ENCODE assay signal across 10 cellular contexts in the genomic region with DNA sequence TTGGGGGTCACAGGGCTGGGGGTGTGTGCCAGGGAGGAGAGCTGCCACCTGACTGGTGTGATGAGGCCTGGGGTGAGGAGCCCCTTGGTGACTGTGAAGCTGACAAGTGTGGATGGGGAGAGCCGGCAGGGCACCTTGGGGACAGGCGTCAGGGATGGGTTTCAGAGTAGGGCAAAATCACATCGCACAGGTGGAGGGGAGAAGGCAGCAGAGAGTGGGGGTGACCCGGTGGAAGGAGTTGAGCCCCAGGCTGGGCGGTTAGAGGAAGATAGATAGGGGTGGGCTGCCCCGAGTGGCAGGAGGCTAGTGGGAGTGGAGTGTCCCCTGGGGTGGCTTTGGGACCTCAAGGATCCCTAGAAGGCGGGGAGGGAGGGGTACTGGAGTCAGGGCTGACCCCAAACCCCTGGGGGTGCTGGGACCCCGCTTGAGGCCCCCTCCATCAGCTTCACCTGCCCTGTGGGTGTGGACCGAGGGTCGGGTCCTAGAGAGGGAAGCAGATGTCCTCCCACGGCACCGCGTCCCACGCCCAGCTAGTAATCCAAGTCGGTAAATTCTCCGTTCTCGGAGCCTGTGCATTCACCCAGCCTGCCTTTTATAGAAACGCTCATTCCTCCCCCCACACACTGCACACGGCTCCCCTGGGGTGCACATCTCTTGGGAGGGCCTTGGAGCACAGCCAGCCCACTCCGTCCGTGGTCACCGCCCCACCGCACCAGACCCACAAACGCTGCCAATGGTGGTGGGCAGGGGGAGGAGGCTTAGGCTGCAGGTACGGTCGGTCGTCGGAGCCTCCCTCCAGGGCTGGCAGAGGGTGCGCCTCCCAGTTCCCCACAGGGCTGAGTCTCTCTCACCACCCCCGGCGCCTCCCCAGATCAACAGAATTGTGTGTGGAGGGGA. TPM values are rescaled to one million over a fixed set of nuclear protein-coding genes. Genes with fewer than 3 reads are reported as not detected.
A peak's percentile ranks its signal among the peaks of the same experiment; 100 is the strongest.
DNase-seq lines count a peak whose midpoint lies in the region; ATAC-seq, FAIRE-seq and TF ChIP-seq lines count a peak whose summit lies in the region.
"Had no signal": no experiment of that assay in that cellular context is flagged by ENCODE, and none has a peak within 500 bp of the region (broad histone marks: within the 10 kb centered on the region; RNA-seq: fewer than 3 reads in every experiment).

No MANE protein-coding gene starts in this region.

- no peak for DNase-seq in CD8-positive, alpha-beta memory T cell
- DNase-seq in K562 (ENCODE audit: extremely low read depth in 1 of 4, low spot score in 3 of 4) (no peak), neuronal stem cell (ENCODE audit: low spot score) (no peak), trophoblast cell (no peak)
- DNase-seq: KG1; stimulated activated naive CD8-positive, alpha-beta T cell treated with anti-CD3 and anti-CD28 coated beads, Interleukin-15, amount 100 ng/mL, for 72 hours had no signal

- H3K79me1 ChIP-seq in neuronal stem cell (ENCODE audit: low read depth, low read length) (peaks cover 22% of the 10 kb centered on the region), trophoblast cell (ENCODE audit: low read length) (peaks cover 4% of the 10 kb centered on the region)

- peaks cover 0 to 13% (median 0%) of the 10 kb centered on the region in 3 donors for H3K36me3 Mint-ChIP-seq in CD8-positive, alpha-beta memory T cell

- no peaks in the 10 kb centered on the region for H3K36me3 ChIP-seq in CD8-positive, alpha-beta memory T cell (ENCODE audit: insufficient read depth, low read length)
- H3K36me3 ChIP-seq in K562 (ENCODE audit: control insufficient read depth, insufficient read depth, low read length) (peaks cover 35% of the 10 kb centered on the region; the same call in 1 of the 3 replicates), neuronal stem cell (replicated peaks in 1 of 2; ENCODE audit: control insufficient read depth in 2 of 2, insufficient read depth in 2 of 2, low read length in 2 of 2) (peaks cover 23 to 47% of the 10 kb centered on the region in 2 donors), trophoblast cell (ENCODE audit: control insufficient read depth in 1 of 2, insufficient read depth in 2 of 2, low read length in 2 of 2) (peaks cover 24 to 25% of the 10 kb centered on the region in 2 experiments)

- H2AK5ac ChIP-seq in neuronal stem cell (ENCODE audit: low read depth, low read length), result peak overlapping the region; percentile 10
- no peak overlapping the region for H2AK5ac ChIP-seq in trophoblast cell (ENCODE audit: low read length)

- H3K4me3 ChIP-seq in CD8-positive, alpha-beta memory T cell (ENCODE audit: low read length), result no peak overlapping the region
- H3K4me3 ChIP-seq in K562 (no peak overlapping the region), neuronal stem cell (ENCODE audit: low read length in 2 of 2) (no peak overlapping the region), trophoblast cell (ENCODE audit: low read depth, low read length) (no peak overlapping the region)

- H3K27me3 Mint-ChIP-seq in CD8-positive, alpha-beta memory T cell, result peaks cover 6 to 9% of the 10 kb centered on the region in 2 donors

- H2BK5ac ChIP-seq in neuronal stem cell (ENCODE audit: low read length), result no peak overlapping the region
- H2BK5ac ChIP-seq in trophoblast cell (ENCODE audit: low read depth, low read length, poor library complexity), result no peak overlapping the region

- H3K4me2 ChIP-seq in K562 (ENCODE audit: insufficient read depth, low read length) (no peak overlapping the region), neuronal stem cell (ENCODE audit: insufficient read depth, low read length, poor library complexity, severe bottlenecking) (no peak overlapping the region), trophoblast cell (ENCODE audit: low read length) (no peak overlapping the region)

- H3K18ac ChIP-seq in neuronal stem cell (ENCODE audit: low read length), result peak overlapping the region; percentile 80
- no peak overlapping the region for H3K18ac ChIP-seq in trophoblast cell (ENCODE audit: low read length)

- no peak for TF ChIP-seq CTCF in K562 (IDR thresholded peaks at IDR 0.05 in 2 of 3, conservative IDR thresholded peaks at IDR 0.05 in 1 of 3; ENCODE audit: insufficient read depth in 2 of 3, low read depth in 1 of 3, low read length in 3 of 3)

- in situ Hi-C loops in K562 (cut with MboI), result loop anchor here (5.0 kb wide), 1 partner anchor 71 kb away; no protein-coding TSS in a partner anchor

- H3K4me1 Mint-ChIP-seq in CD8-positive, alpha-beta memory T cell, result peaks cover 22 to 48% (median 22%) of the 10 kb centered on the region in 3 donors

- ATAC-seq in K562 (no peak), HG03354 (IDR thresholded peaks at IDR 0.05; ENCODE audit: poor library complexity, severe bottlenecking, unreplicated experiment) (no peak), GM21723 (IDR thresholded peaks at IDR 0.05; ENCODE audit: unreplicated experiment) (no peak)
- ATAC-seq: stimulated activated naive CD8-positive, alpha-beta T cell treated with anti-CD3 and anti-CD28 coated beads, Interleukin-15, amount 100 ng/mL, for 72 hours had no signal

- H4K12ac ChIP-seq in trophoblast cell (ENCODE audit: low read depth, low read length), result no peak overlapping the region

- H3K4me1 ChIP-seq in CD8-positive, alpha-beta memory T cell (ENCODE audit: insufficient read depth, low read length), result peaks cover 29% of the 10 kb centered on the region
- H3K4me1 ChIP-seq in K562 (replicated peaks in 1 of 2; ENCODE audit: control insufficient read depth in 2 of 2, insufficient read depth in 2 of 2, low read length in 2 of 2), result peaks cover 19 to 85% of the 10 kb centered on the region in 2 experiments
- peaks cover 21 to 27% of the 10 kb centered on the region in 2 donors for H3K4me1 ChIP-seq in neuronal stem cell (ENCODE audit: control insufficient read depth in 2 of 2, insufficient read depth in 1 of 2, low read depth in 1 of 2, low read length in 2 of 2)
- H3K4me1 ChIP-seq in trophoblast cell (ENCODE audit: control insufficient read depth in 1 of 2, insufficient read depth in 2 of 2, low read length in 2 of 2), result peaks cover 8 to 13% of the 10 kb centered on the region in 2 experiments

- H4K8ac ChIP-seq in neuronal stem cell (ENCODE audit: low read depth, low read length) (no peak overlapping the region), trophoblast cell (ENCODE audit: low read depth, low read length) (no peak overlapping the region)

- H4K91ac ChIP-seq in neuronal stem cell (ENCODE audit: low read depth, low read length, poor library complexity), result no peak overlapping the region
- H4K91ac ChIP-seq in trophoblast cell (ENCODE audit: low read depth, low read length), result no peak overlapping the region

- H3K4ac ChIP-seq in neuronal stem cell (ENCODE audit: low read length), result no peak overlapping the region
- no peak overlapping the region for H3K4ac ChIP-seq in trophoblast cell (ENCODE audit: low read depth, low read length)

- H2BK15ac ChIP-seq in neuronal stem cell (ENCODE audit: low read length), result no peak overlapping the region

- peaks cover 0 to 2% (median 0%) of the 10 kb centered on the region in 5 donors for H3K9me3 Mint-ChIP-seq in CD8-positive, alpha-beta memory T cell
- H3K9me3 Mint-ChIP-seq: stimulated activated naive CD8-positive, alpha-beta T cell treated with anti-CD3 and anti-CD28 coated beads, Interleukin-15, amount 100 ng/mL, for 72 hours had no signal

- H4K20me1 ChIP-seq in K562 (replicated peaks; ENCODE audit: control insufficient read depth, insufficient read depth, low read length), result peaks cover 25% of the 10 kb centered on the region; the same call in 1 of the 2 replicates

- no peaks in the 10 kb centered on the region for H3K9me1 ChIP-seq in K562 (ENCODE audit: control insufficient read depth, insufficient read depth, low read length)

- no peak for TF ChIP-seq RAD21 in K562 (CRISPR knock-in tag; conservative IDR thresholded peaks at IDR 0.05 in 1 of 2, IDR thresholded peaks at IDR 0.05 in 1 of 2)

- H3K14ac ChIP-seq in neuronal stem cell (ENCODE audit: low read length) (no peak overlapping the region), trophoblast cell (ENCODE audit: low read length) (no peak overlapping the region)

- peak overlapping the region in 3 of 8 donors; percentile 11 to 64 (median 14) for H3K27ac Mint-ChIP-seq in CD8-positive, alpha-beta memory T cell

- no peak for FAIRE-seq in K562 (lab: Jason Lieb, UNC)
- FAIRE-seq: GM12891 had no signal

- 44% methylated on average over 30 of the region's 31 CpGs for WGBS in K562 (ENCODE audit: insufficient coverage, low coverage, missing lambda C conversion rate)
- WGBS in neuronal stem cell (ENCODE audit: extremely low coverage in 2 of 2, insufficient read length in 2 of 2, insufficient replicate concordance in 1 of 2), 2 donors, result no CpG with 5 or more reads among the region's 31 CpGs
- WGBS in trophoblast cell (ENCODE audit: extremely low coverage, insufficient coverage, insufficient read length), result no CpG with 5 or more reads among the region's 31 CpGs

- TF ChIP-seq EP300 in K562 (IDR thresholded peaks at IDR 0.05; ENCODE audit: low read length), result no peak

- H3K23ac ChIP-seq in neuronal stem cell (ENCODE audit: low read depth, low read length, poor library complexity) (peak overlapping the region; percentile 55), trophoblast cell (ENCODE audit: low read length) (no peak overlapping the region)

- no peaks in the 10 kb centered on the region for H3K9me3 ChIP-seq in CD8-positive, alpha-beta memory T cell (ENCODE audit: low read length)
- H3K9me3 ChIP-seq in K562 (replicated peaks; ENCODE audit: control insufficient read depth, insufficient read depth, low read depth, low read length) (no peaks in the 10 kb centered on the region), neuronal stem cell (replicated peaks in 1 of 2; ENCODE audit: control insufficient read depth in 2 of 2, insufficient read depth in 1 of 2, low read depth in 1 of 2, low read length in 2 of 2) (no peaks in the 10 kb centered on the region), trophoblast cell (ENCODE audit: insufficient read depth, low read depth, low read length) (peaks cover 2% of the 10 kb centered on the region)

- peaks cover 5% of the 10 kb centered on the region for H3K27me3 ChIP-seq in CD8-positive, alpha-beta memory T cell (ENCODE audit: insufficient read depth, low read length, poor library complexity, severe bottlenecking)
- H3K27me3 ChIP-seq in K562 (ENCODE audit: control insufficient read depth in 2 of 2, insufficient read depth in 2 of 2, low read length in 2 of 2), result no peaks in the 10 kb centered on the region
- H3K27me3 ChIP-seq in neuronal stem cell (ENCODE audit: control insufficient read depth in 3 of 3, insufficient read depth in 3 of 3, low read depth in 1 of 3, low read length in 3 of 3), result peaks cover 0 to 5% (median 0%) of the 10 kb centered on the region in 3 experiments
- H3K27me3 ChIP-seq in trophoblast cell (ENCODE audit: insufficient read depth, low read length), result peaks cover 2% of the 10 kb centered on the region

- H2AFZ ChIP-seq in K562 (ENCODE audit: low read depth, low read length), result no peak overlapping the region
- no peak overlapping the region for H2AFZ ChIP-seq in neuronal stem cell (ENCODE audit: low read length)
- no peak overlapping the region for H2AFZ ChIP-seq in trophoblast cell (ENCODE audit: insufficient read depth, low read length, poor library complexity)

- CTCF ChIA-PET in CD8-positive, alpha-beta memory T cell (lab: Charles Lee), result interaction anchor here (1.0 to 8.3 kb wide), 3 partner anchors 21 to 69 kb away, joined by 5 to 37 read pairs (median 5); partner anchors contain the start of gene TIMM44
- CTCF ChIA-PET in K562 (lab: Yijun Ruan, JAX; ENCODE audit: low intra/inter-chr PET ratio), result no interaction called here

- intact Hi-C loops in K562 (cut with micrococcal nuclease), result loop anchor here (5.0 kb wide), 1 partner anchor 51 kb away; the partner anchor contains the start of gene PRR36

- peak; percentile 53; the same call in 1 of the 2 replicates for TF ChIP-seq POLR2A in K562 (conservative IDR thresholded peaks at IDR 0.05)

- peak overlapping the region; percentile 73 for H2BK12ac ChIP-seq in neuronal stem cell (ENCODE audit: low read length)
- H2BK12ac ChIP-seq in trophoblast cell (ENCODE audit: low read length), result no peak overlapping the region

- H3K9ac ChIP-seq in K562 (ENCODE audit: insufficient read depth in 1 of 2, low read depth in 2 of 2, low read length in 2 of 2) (peak overlapping the region in 1 of 2 experiments; percentile 86; a peak in 2 of 4 replicates), neuronal stem cell (ENCODE audit: low read depth, low read length, poor library complexity) (no peak overlapping the region), trophoblast cell (ENCODE audit: low read length) (no peak overlapping the region)

- H2BK120ac ChIP-seq in neuronal stem cell (ENCODE audit: low read depth, low read length), result no peak overlapping the region
- no peak overlapping the region for H2BK120ac ChIP-seq in trophoblast cell (ENCODE audit: insufficient read depth, low read length, poor library complexity)

- H3K79me2 ChIP-seq in K562 (ENCODE audit: control insufficient read depth, insufficient read depth, low read length) (peaks cover 12% of the 10 kb centered on the region), trophoblast cell (ENCODE audit: control insufficient read depth, insufficient read depth, low read length, poor library complexity) (peaks cover 2% of the 10 kb centered on the region)

- BruUV-seq in K562 (replicated peaks; lab: Mats Ljungman, UMichigan), result no TSS peak

- POLR2A ChIA-PET in CD8-positive, alpha-beta memory T cell (lab: Charles Lee), result interaction anchor here (0.6 to 1.1 kb wide), 2 partner anchors 19 to 20 kb away, joined by 3 read pairs; partner anchors contain the start of gene TIMM44
- POLR2A ChIA-PET in K562 (lab: Yijun Ruan, JAX), result interaction anchor here (0.6 to 1.4 kb wide), 3 partner anchors 25 to 262 kb away, joined by 3 to 8 read pairs (median 3); no protein-coding TSS in a partner anchor

- no peak overlapping the region for H3K27ac ChIP-seq in CD8-positive, alpha-beta memory T cell (ENCODE audit: low read depth, low read length)
- H3K27ac ChIP-seq in K562 (ENCODE audit: extremely low read depth, low read depth, low read length) (no peak overlapping the region), neuronal stem cell (replicated peaks; ENCODE audit: low read length) (no peak overlapping the region), trophoblast cell (ENCODE audit: low read depth, low read length) (no peak overlapping the region)

- H3K4me3 Mint-ChIP-seq in CD8-positive, alpha-beta memory T cell, result peak overlapping the region in 5 of 7 donors; percentile 14 to 44 (median 40)

RNA-seq across cellular contexts. Expression of gene CTXN1, which starts 2.4 kb away (rescaled TPM):
- under 1 TPM; 0.42 to 0.72 TPM for total RNA-seq in CD8-positive, alpha-beta memory T cell
- not detected for polyA plus RNA-seq in CD8-positive, alpha-beta memory T cell
- 0.67 and 3.5 TPM in 2 replicates for total RNA-seq in K562 (2011; cell fraction: chromatin; rRNA removed; ENCODE audit: low replicate concordance)
- 6.2 and 8.0 TPM in 2 replicates for total RNA-seq in K562 (2011; cell fraction: nucleolus; rRNA removed)
- total RNA-seq in K562 (2011; cell fraction: nucleoplasm; rRNA removed), result 2.6 and 3.4 TPM in 2 replicates
- 7.4 and 10.9 TPM in 2 replicates for total RNA-seq in K562 (2014; rRNA removed)
- total RNA-seq in K562 (2014; rRNA removed; fragmentation: Illumina TruSeq; extraction: Trizol), result 0.15 and 0.19 TPM in 2 replicates
- 1.8 and 2.3 TPM in 2 replicates for total RNA-seq in K562 (2015; rRNA removed; fragmentation: Illumina TruSeq; extraction: Trizol)
- 37.4 and 38.9 TPM in 2 replicates for total RNA-seq in K562 (2021)
- 1.3 and 1.4 TPM in 2 replicates for polyA plus RNA-seq in K562 (2011; rRNA removed)
- polyA plus RNA-seq in K562 (2011; cell fraction: cytosol; rRNA removed), result 6.3 and 53.8 TPM in 2 replicates
- 3.6 and 12.2 TPM in 2 replicates for polyA plus RNA-seq in K562 (2011; cell fraction: nucleus; rRNA removed)
- 4.8 and 15.6 TPM in 2 replicates for polyA plus RNA-seq in K562 (2012)
- 1.5 and 4.9 TPM in 2 replicates for polyA plus RNA-seq in K562 (2014; fragmentation: Illumina TruSeq; extraction: Trizol)
- polyA plus RNA-seq in K562 (2014; fragmentation: Nextera tagmentation; extraction: Ambion mirVana), result not detected
- 9.2 and 14.5 TPM in 2 replicates for polyA plus RNA-seq in K562 (2014; rRNA removed)
- 0.14 TPM in 1 of 2 replicates, not detected in the other for polyA minus RNA-seq in K562 (2011; rRNA and poly(A)+ RNA removed)
- 15.8 and 19.9 TPM in 2 replicates for polyA minus RNA-seq in K562 (2011; cell fraction: cytosol; rRNA and poly(A)+ RNA removed)
- polyA minus RNA-seq in K562 (2011; cell fraction: nucleus; rRNA and poly(A)+ RNA removed), result 2.3 and 2.7 TPM in 2 replicates
- 136 TPM for polyA plus RNA-seq in neuronal stem cell (2013, experiment 1 of 2)
- 129 TPM for polyA plus RNA-seq in neuronal stem cell (2013, experiment 2 of 2)
- polyA plus RNA-seq in trophoblast cell (2013), result 21.5 and 23.0 TPM in 2 replicates

RNA-seq across cellular contexts. Expression of gene SNAPC2, which starts 3.4 kb away (rescaled TPM):
- 10 to 100 TPM; 17.4 to 18.2 TPM for total RNA-seq in CD8-positive, alpha-beta memory T cell
- 21.9 TPM for polyA plus RNA-seq in CD8-positive, alpha-beta memory T cell
- total RNA-seq in K562 (2011; cell fraction: chromatin; rRNA removed; ENCODE audit: low replicate concordance), result 4.4 and 13.6 TPM in 2 replicates
- total RNA-seq in K562 (2011; cell fraction: nucleolus; rRNA removed), result 10.9 and 14.3 TPM in 2 replicates
- 9.5 and 10.0 TPM in 2 replicates for total RNA-seq in K562 (2011; cell fraction: nucleoplasm; rRNA removed)
- total RNA-seq in K562 (2014; rRNA removed) (30.3 and 42.7 TPM in 2 replicates), K562 (2014; rRNA removed; fragmentation: Illumina TruSeq; extraction: Trizol) (4.1 and 4.2 TPM in 2 replicates), K562 (2015; rRNA removed; fragmentation: Illumina TruSeq; extraction: Trizol) (15.3 and 15.9 TPM in 2 replicates), K562 (2021) (37.1 and 45.1 TPM in 2 replicates)
- polyA plus RNA-seq in K562 (2011; rRNA removed) (10.9 and 20.1 TPM in 2 replicates), K562 (2014; fragmentation: Illumina TruSeq; extraction: Trizol) (18.2 and 39.9 TPM in 2 replicates), K562 (2014; fragmentation: Nextera tagmentation; extraction: Ambion mirVana) (1 to 10 TPM in 1 of 2 experiments, under 1 TPM in 1; 0.59 to 1.4 TPM), K562 (2014; rRNA removed) (32.0 and 34.4 TPM in 2 replicates)
- polyA plus RNA-seq in K562 (2011; cell fraction: cytosol; rRNA removed), result 18.7 and 40.5 TPM in 2 replicates
- 18.7 and 32.8 TPM in 2 replicates for polyA plus RNA-seq in K562 (2011; cell fraction: nucleus; rRNA removed)
- 30.8 and 37.6 TPM in 2 replicates for polyA plus RNA-seq in K562 (2012)
- 4.3 and 4.8 TPM in 2 replicates for polyA minus RNA-seq in K562 (2011; rRNA and poly(A)+ RNA removed)
- polyA minus RNA-seq in K562 (2011; cell fraction: cytosol; rRNA and poly(A)+ RNA removed), result 14.0 and 17.1 TPM in 2 replicates
- polyA minus RNA-seq in K562 (2011; cell fraction: nucleus; rRNA and poly(A)+ RNA removed), result 9.7 and 13.1 TPM in 2 replicates
- 35.6 TPM for polyA plus RNA-seq in neuronal stem cell (2013, experiment 1 of 2)
- 32.9 TPM for polyA plus RNA-seq in neuronal stem cell (2013, experiment 2 of 2)
- 16.9 and 18.3 TPM in 2 replicates for polyA plus RNA-seq in trophoblast cell (2013)

RNA-seq across cellular contexts. Expression of gene TGFBR3L, which starts 8.9 kb away (rescaled TPM):
- total RNA-seq in CD8-positive, alpha-beta memory T cell, result 1 to 10 TPM; 7.7 to 8.6 TPM
- 1.3 TPM for polyA plus RNA-seq in CD8-positive, alpha-beta memory T cell
- 0.69 TPM in 1 of 2 replicates, not detected in the other for total RNA-seq in K562 (2011; cell fraction: chromatin; rRNA removed; ENCODE audit: low replicate concordance)
- total RNA-seq in K562 (2011; cell fraction: nucleolus; rRNA removed), result 0.33 TPM in 1 of 2 replicates, not detected in the other
- total RNA-seq in K562 (2011; cell fraction: nucleoplasm; rRNA removed), result not detected in 2 replicates
- total RNA-seq in K562 (2014; rRNA removed) (not detected in 2 replicates), K562 (2014; rRNA removed; fragmentation: Illumina TruSeq; extraction: Trizol) (not detected in 2 replicates), K562 (2015; rRNA removed; fragmentation: Illumina TruSeq; extraction: Trizol) (not detected in 2 replicates), K562 (2021) (0.18 TPM in 1 of 2 replicates, not detected in the other)
- polyA plus RNA-seq in K562 (2011; rRNA removed) (0.08 TPM in 1 of 2 replicates, not detected in the other), K562 (2014; fragmentation: Illumina TruSeq; extraction: Trizol) (not detected in 2 replicates), K562 (2014; fragmentation: Nextera tagmentation; extraction: Ambion mirVana) (not detected), K562 (2014; rRNA removed) (not detected in 2 replicates)
- polyA plus RNA-seq in K562 (2011; cell fraction: cytosol; rRNA removed), result 0.09 TPM in 2 replicates
- 0.15 and 0.58 TPM in 2 replicates for polyA plus RNA-seq in K562 (2011; cell fraction: nucleus; rRNA removed)
- polyA plus RNA-seq in K562 (2012), result 0.26 and 0.28 TPM in 2 replicates
- polyA minus RNA-seq in K562 (2011; rRNA and poly(A)+ RNA removed), result not detected in 2 replicates
- not detected in 2 replicates for polyA minus RNA-seq in K562 (2011; cell fraction: cytosol; rRNA and poly(A)+ RNA removed)
- polyA minus RNA-seq in K562 (2011; cell fraction: nucleus; rRNA and poly(A)+ RNA removed), result not detected in 2 replicates
- polyA plus RNA-seq in neuronal stem cell (2013, experiment 1 of 2), result 1.3 TPM
- 1.9 TPM for polyA plus RNA-seq in neuronal stem cell (2013, experiment 2 of 2)
- 0.64 and 0.90 TPM in 2 replicates for polyA plus RNA-seq in trophoblast cell (2013)
- polyA plus RNA-seq: fibroblast of lung had no signal

RNA-seq across cellular contexts. Expression of gene MAP2K7, which starts 19.9 kb away (rescaled TPM):
- 10 to 100 TPM; 35.9 to 38.3 TPM for total RNA-seq in CD8-positive, alpha-beta memory T cell
- 2.0 TPM for polyA plus RNA-seq in CD8-positive, alpha-beta memory T cell
- 34.2 and 92.8 TPM in 2 replicates for total RNA-seq in K562 (2011; cell fraction: chromatin; rRNA removed; ENCODE audit: low replicate concordance)
- 57.2 and 57.4 TPM in 2 replicates for total RNA-seq in K562 (2011; cell fraction: nucleolus; rRNA removed)
- total RNA-seq in K562 (2011; cell fraction: nucleoplasm; rRNA removed), result 41.1 and 52.7 TPM in 2 replicates
- total RNA-seq in K562 (2014; rRNA removed), result 19.4 and 23.9 TPM in 2 replicates
- 3.1 and 4.1 TPM in 2 replicates for total RNA-seq in K562 (2014; rRNA removed; fragmentation: Illumina TruSeq; extraction: Trizol)
- 11.3 and 12.3 TPM in 2 replicates for total RNA-seq in K562 (2015; rRNA removed; fragmentation: Illumina TruSeq; extraction: Trizol)
- 43.8 and 45.8 TPM in 2 replicates for total RNA-seq in K562 (2021)
- polyA plus RNA-seq in K562 (2011; rRNA removed), result 14.9 and 15.7 TPM in 2 replicates
- 16.0 and 27.0 TPM in 2 replicates for polyA plus RNA-seq in K562 (2011; cell fraction: cytosol; rRNA removed)
- 39.0 and 61.8 TPM in 2 replicates for polyA plus RNA-seq in K562 (2011; cell fraction: nucleus; rRNA removed)
- polyA plus RNA-seq in K562 (2012), result 29.3 and 31.2 TPM in 2 replicates
- polyA plus RNA-seq in K562 (2014; fragmentation: Illumina TruSeq; extraction: Trizol), result 14.1 and 27.3 TPM in 2 replicates
- under 1 TPM; 0.51 to 0.99 TPM for polyA plus RNA-seq in K562 (2014; fragmentation: Nextera tagmentation; extraction: Ambion mirVana)
- 37.6 and 40.1 TPM in 2 replicates for polyA plus RNA-seq in K562 (2014; rRNA removed)
- 4.7 and 7.6 TPM in 2 replicates for polyA minus RNA-seq in K562 (2011; rRNA and poly(A)+ RNA removed)
- 17.0 and 17.8 TPM in 2 replicates for polyA minus RNA-seq in K562 (2011; cell fraction: cytosol; rRNA and poly(A)+ RNA removed)
- polyA minus RNA-seq in K562 (2011; cell fraction: nucleus; rRNA and poly(A)+ RNA removed), result 14.3 and 15.6 TPM in 2 replicates
- polyA plus RNA-seq in neuronal stem cell (2013, experiment 1 of 2), result 32.5 TPM
- 32.3 TPM for polyA plus RNA-seq in neuronal stem cell (2013, experiment 2 of 2)
- polyA plus RNA-seq in trophoblast cell (2013), result 32.6 and 34.8 TPM in 2 replicates

RNA-seq across cellular contexts. Expression of gene TIMM44, which starts 19.9 kb away (rescaled TPM):
- total RNA-seq in CD8-positive, alpha-beta memory T cell, result 100 to 1,000 TPM; 105 to 107 TPM
- polyA plus RNA-seq in CD8-positive, alpha-beta memory T cell, result 16.9 TPM
- total RNA-seq in K562 (2011; cell fraction: chromatin; rRNA removed; ENCODE audit: low replicate concordance), result 230 and 405 TPM in 2 replicates
- 274 and 281 TPM in 2 replicates for total RNA-seq in K562 (2011; cell fraction: nucleolus; rRNA removed)
- 181 and 216 TPM in 2 replicates for total RNA-seq in K562 (2011; cell fraction: nucleoplasm; rRNA removed)
- total RNA-seq in K562 (2014; rRNA removed) (211 and 231 TPM in 2 replicates), K562 (2014; rRNA removed; fragmentation: Illumina TruSeq; extraction: Trizol) (64.1 and 73.9 TPM in 2 replicates), K562 (2015; rRNA removed; fragmentation: Illumina TruSeq; extraction: Trizol) (104 and 115 TPM in 2 replicates), K562 (2021) (182 and 186 TPM in 2 replicates)
- polyA plus RNA-seq in K562 (2011; rRNA removed) (60.1 and 74.4 TPM in 2 replicates), K562 (2014; fragmentation: Illumina TruSeq; extraction: Trizol) (89.3 and 92.8 TPM in 2 replicates), K562 (2014; fragmentation: Nextera tagmentation; extraction: Ambion mirVana) (10 to 100 TPM; 10.3 to 19.6 TPM), K562 (2014; rRNA removed) (205 and 224 TPM in 2 replicates)
- polyA plus RNA-seq in K562 (2011; cell fraction: cytosol; rRNA removed), result 89.7 and 229 TPM in 2 replicates
- polyA plus RNA-seq in K562 (2011; cell fraction: nucleus; rRNA removed), result 223 and 257 TPM in 2 replicates
- polyA plus RNA-seq in K562 (2012), result 101 and 142 TPM in 2 replicates
- polyA minus RNA-seq in K562 (2011; rRNA and poly(A)+ RNA removed), result 40.4 and 48.9 TPM in 2 replicates
- polyA minus RNA-seq in K562 (2011; cell fraction: cytosol; rRNA and poly(A)+ RNA removed), result 59.1 and 73.7 TPM in 2 replicates
- polyA minus RNA-seq in K562 (2011; cell fraction: nucleus; rRNA and poly(A)+ RNA removed), result 44.6 and 66.1 TPM in 2 replicates
- 50.7 TPM for polyA plus RNA-seq in neuronal stem cell (2013, experiment 1 of 2)
- polyA plus RNA-seq in neuronal stem cell (2013, experiment 2 of 2), result 56.0 TPM
- polyA plus RNA-seq in trophoblast cell (2013), result 55.8 and 58.2 TPM in 2 replicates

Comparison
In these comparisons a context has a peak if more than half of its experiments do, and no peak if none do; other contexts are left out.
1. RNA of gene TGFBR3L, which starts 8.9 kb away (total RNA-seq): 7.7 to 8.6 TPM in CD8-positive, alpha-beta memory T cell; 0.18 to 0.69 TPM in K562; every median in the first group is over 4 times any median in the second.